Comparison of ENCODE assay signal across 9 cellular contexts in the genomic region with DNA sequence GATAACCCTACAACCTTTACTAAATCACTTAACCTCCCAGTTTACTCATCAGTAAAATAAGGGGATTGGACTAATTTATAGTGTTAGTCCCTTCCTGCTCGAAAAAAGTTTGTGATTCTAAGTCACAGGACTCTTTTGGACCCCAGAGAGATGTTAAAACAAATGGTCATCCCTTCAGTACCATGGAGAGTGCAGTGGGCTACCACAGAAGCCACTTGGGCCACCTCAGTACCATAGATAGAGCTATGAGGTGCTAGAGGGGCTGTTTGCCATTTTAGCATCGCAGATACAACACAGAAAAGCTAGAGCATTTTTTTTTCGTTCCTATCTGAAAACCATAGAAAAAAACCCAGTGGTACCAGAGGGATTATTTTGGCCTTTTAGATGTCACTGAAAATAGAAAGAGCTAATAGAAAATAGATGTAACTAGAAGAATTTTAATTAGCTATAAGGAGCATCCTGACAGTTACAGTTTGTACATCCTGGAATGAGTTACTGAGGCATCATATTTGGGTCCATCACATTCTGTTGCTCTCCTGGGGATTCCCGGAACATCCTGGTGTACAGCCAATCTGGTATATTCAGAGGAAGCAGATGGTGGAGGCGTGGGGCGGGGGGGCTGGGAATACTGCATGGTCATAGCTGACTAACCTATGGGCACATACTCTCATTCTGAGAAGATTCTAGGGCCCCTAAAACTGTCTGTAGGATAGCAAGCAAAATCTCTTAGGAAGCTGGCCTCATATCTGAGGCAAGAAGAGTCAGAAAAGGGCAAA. TPM values are rescaled to one million over a fixed set of nuclear protein-coding genes. Genes with fewer than 3 reads are reported as not detected.
DNase-seq lines count a peak whose midpoint lies in the region; ATAC-seq and TF ChIP-seq lines count a peak whose summit lies in the region.
"Had no signal": no experiment of that assay in that cellular context is flagged by ENCODE, and none has a peak within 500 bp of the region (broad histone marks: within the 10 kb centered on the region; RNA-seq: fewer than 3 reads in every experiment).

No MANE protein-coding gene starts in this region.

- H3K27me3 Mint-ChIP-seq in activated naive CD4-positive, alpha-beta T cell treated with anti-CD3 and anti-CD28 coated beads, Interleukin-2, amount 50 U/mL, for 24 hours: no peaks in the 10 kb centered on the region
- H3K27me3 Mint-ChIP-seq in type B pancreatic cell: no peaks in the 10 kb centered on the region
- H3K27me3 Mint-ChIP-seq in activated naive CD4-positive, alpha-beta T cell treated with anti-CD3 and anti-CD28 coated beads for 36 hours (ENCODE audit: low read depth): no peaks in the 10 kb centered on the region

- H3K9me3 ChIP-seq in HAP-1: no peaks in the 10 kb centered on the region
- H3K9me3 ChIP-seq: thyroid gland had no signal

- H3K4me3 Mint-ChIP-seq in activated naive CD4-positive, alpha-beta T cell treated with anti-CD3 and anti-CD28 coated beads, Interleukin-2, amount 50 U/mL, for 24 hours: no peak overlapping the region
- peak overlapping the region; percentile 93 for H3K4me3 Mint-ChIP-seq in type B pancreatic cell
- no peak overlapping the region for H3K4me3 Mint-ChIP-seq in activated naive CD4-positive, alpha-beta T cell treated with anti-CD3 and anti-CD28 coated beads for 36 hours

- in situ Hi-C loops in HAP-1 (cut with MboI; ENCODE audit: low sequenced_read_pairs): loop anchor here (25.0 kb wide), 1 partner anchor 758 kb away; the partner anchor contains the start of genes CCNB1IP1 and PARP2

- no peak overlapping the region for H3K4me3 ChIP-seq in HAP-1
- H3K4me3 ChIP-seq: thyroid gland had no signal

- CTCF ChIA-PET in activated naive CD4-positive, alpha-beta T cell treated with anti-CD3 and anti-CD28 coated beads for 36 hours (lab: Charles Lee): interaction anchor here (0.7 to 6.9 kb wide), 10 partner anchors 8 to 125 kb away, joined by 3 to 168 read pairs (median 4); partner anchors contain the start of genes ARHGEF40 and TMEM253

- H3K27ac Mint-ChIP-seq in activated naive CD4-positive, alpha-beta T cell treated with anti-CD3 and anti-CD28 coated beads, Interleukin-2, amount 50 U/mL, for 24 hours: peak overlapping the region; percentile 62
- no peak overlapping the region for H3K27ac Mint-ChIP-seq in activated naive CD4-positive, alpha-beta T cell treated with anti-CD3 and anti-CD28 coated beads, Interleukin-2, amount 50 U/mL, for 72 hours
- H3K27ac Mint-ChIP-seq in type B pancreatic cell: peak overlapping the region; percentile 95
- no peak overlapping the region for H3K27ac Mint-ChIP-seq in activated naive CD4-positive, alpha-beta T cell treated with anti-CD3 and anti-CD28 coated beads for 36 hours

- no peak for DNase-seq in activated naive CD4-positive, alpha-beta T cell treated with anti-CD3 and anti-CD28 coated beads, Interleukin-2, amount 50 U/mL, for 72 hours (ENCODE audit: low spot score in 2 of 2)
- DNase-seq in fibroblast of peridontal ligament (ENCODE audit: extremely low read depth) (peak; percentile 50), type B pancreatic cell (ENCODE audit: extremely low spot score, unreplicated experiment) (no peak), HAP-1 (ENCODE audit: low spot score in 2 of 2) (no peak)
- no peak for DNase-seq in activated naive CD4-positive, alpha-beta T cell treated with anti-CD3 and anti-CD28 coated beads for 36 hours
- DNase-seq: activated effector memory CD4-positive, alpha-beta T cell treated with Interleukin-2 at 50 U/mL for 16 hours; thyroid gland had no signal

- peaks cover 29% of the 10 kb centered on the region for H3K4me1 Mint-ChIP-seq in activated naive CD4-positive, alpha-beta T cell treated with anti-CD3 and anti-CD28 coated beads, Interleukin-2, amount 50 U/mL, for 24 hours
- H3K4me1 Mint-ChIP-seq in type B pancreatic cell (ENCODE audit: unreplicated experiment): peaks cover 54% of the 10 kb centered on the region
- H3K4me1 Mint-ChIP-seq in activated naive CD4-positive, alpha-beta T cell treated with anti-CD3 and anti-CD28 coated beads for 36 hours (ENCODE audit: low read depth): peaks cover 15% of the 10 kb centered on the region

- H3K27me3 ChIP-seq in HAP-1 (ENCODE audit: low read depth): no peaks in the 10 kb centered on the region
- H3K27me3 ChIP-seq: thyroid gland had no signal

- peaks cover 33% of the 10 kb centered on the region for H3K4me1 ChIP-seq in HAP-1

- H3K36me3 ChIP-seq in HAP-1 (replicated peaks): peaks cover 26% of the 10 kb centered on the region

- intact Hi-C loops in activated naive CD4-positive, alpha-beta T cell treated with anti-CD3 and anti-CD28 coated beads for 36 hours (cut with micrococcal nuclease): loop anchor here (1.0 kb wide), 1 partner anchor 9 kb away; no protein-coding TSS in a partner anchor

- ATAC-seq in activated naive CD4-positive, alpha-beta T cell treated with anti-CD3 and anti-CD28 coated beads, Interleukin-2, amount 50 U/mL, for 72 hours: no peak

- peaks cover 1% of the 10 kb centered on the region for H3K36me3 Mint-ChIP-seq in activated naive CD4-positive, alpha-beta T cell treated with anti-CD3 and anti-CD28 coated beads, Interleukin-2, amount 50 U/mL, for 24 hours
- H3K36me3 Mint-ChIP-seq in activated naive CD4-positive, alpha-beta T cell treated with anti-CD3 and anti-CD28 coated beads, Interleukin-2, amount 50 U/mL, for 72 hours: peaks cover 0 to 6% of the 10 kb centered on the region in 2 donors
- peaks cover 12% of the 10 kb centered on the region for H3K36me3 Mint-ChIP-seq in type B pancreatic cell
- H3K36me3 Mint-ChIP-seq in activated naive CD4-positive, alpha-beta T cell treated with anti-CD3 and anti-CD28 coated beads for 36 hours (ENCODE audit: low read depth): no peaks in the 10 kb centered on the region

- no peak for TF ChIP-seq CTCF in type B pancreatic cell (conservative IDR thresholded peaks at IDR 0.05)

- no peaks in the 10 kb centered on the region for H3K9me3 Mint-ChIP-seq in activated naive CD4-positive, alpha-beta T cell treated with anti-CD3 and anti-CD28 coated beads, Interleukin-2, amount 50 U/mL, for 24 hours
- H3K9me3 Mint-ChIP-seq in activated naive CD4-positive, alpha-beta T cell treated with anti-CD3 and anti-CD28 coated beads, Interleukin-2, amount 50 U/mL, for 72 hours: no peaks in the 10 kb centered on the region
- H3K9me3 Mint-ChIP-seq in type B pancreatic cell: no peaks in the 10 kb centered on the region
- no peaks in the 10 kb centered on the region for H3K9me3 Mint-ChIP-seq in activated naive CD4-positive, alpha-beta T cell treated with anti-CD3 and anti-CD28 coated beads for 36 hours

RNA-seq across cellular contexts. Expression of gene ZNF219, which starts 2.8 kb away (rescaled TPM):
- total RNA-seq in activated naive CD4-positive, alpha-beta T cell treated with anti-CD3 and anti-CD28 coated beads, Interleukin-2, amount 50 U/mL, for 72 hours: 10 to 100 TPM; 10.0 to 21.9 TPM
- total RNA-seq in type B pancreatic cell (ENCODE audit: low replicate concordance): 47.8 and 58.0 TPM in 2 replicates
- 1 to 10 TPM; 8.3 to 9.2 TPM for total RNA-seq in activated naive CD4-positive, alpha-beta T cell treated with anti-CD3 and anti-CD28 coated beads for 36 hours

RNA-seq across cellular contexts. Expression of gene TMEM253, which starts 5.2 kb away (rescaled TPM):
- total RNA-seq in activated naive CD4-positive, alpha-beta T cell treated with anti-CD3 and anti-CD28 coated beads, Interleukin-2, amount 50 U/mL, for 72 hours: under 1 TPM in 1 of 2 donors, not detected in 1; 0.25 TPM
- total RNA-seq in type B pancreatic cell (ENCODE audit: low replicate concordance): 1.8 and 2.9 TPM in 2 replicates
- total RNA-seq in activated naive CD4-positive, alpha-beta T cell treated with anti-CD3 and anti-CD28 coated beads for 36 hours: not detected

RNA-seq across cellular contexts. Expression of gene ARHGEF40, which starts 25.5 kb away (rescaled TPM):
- total RNA-seq in activated naive CD4-positive, alpha-beta T cell treated with anti-CD3 and anti-CD28 coated beads, Interleukin-2, amount 50 U/mL, for 72 hours: under 1 TPM in 1 of 2 donors, not detected in 1; 0.23 TPM
- 10.9 and 65.8 TPM in 2 replicates for total RNA-seq in type B pancreatic cell (ENCODE audit: low replicate concordance)
- not detected for total RNA-seq in activated naive CD4-positive, alpha-beta T cell treated with anti-CD3 and anti-CD28 coated beads for 36 hours

RNA-seq across cellular contexts. Expression of gene RNASE8, which starts 38.0 kb away (rescaled TPM):
- not detected for total RNA-seq in activated naive CD4-positive, alpha-beta T cell treated with anti-CD3 and anti-CD28 coated beads, Interleukin-2, amount 50 U/mL, for 72 hours
- total RNA-seq in type B pancreatic cell (ENCODE audit: low replicate concordance): not detected in 2 replicates
- not detected for total RNA-seq in activated naive CD4-positive, alpha-beta T cell treated with anti-CD3 and anti-CD28 coated beads for 36 hours
- total RNA-seq: lower leg skin, thyroid gland had no signal

RNA-seq across cellular contexts. Expression of gene RNASE7, which starts 53.5 kb away (rescaled TPM):
- total RNA-seq in activated naive CD4-positive, alpha-beta T cell treated with anti-CD3 and anti-CD28 coated beads, Interleukin-2, amount 50 U/mL, for 72 hours: not detected
- total RNA-seq in type B pancreatic cell (ENCODE audit: low replicate concordance): 0.55 TPM in 1 of 2 replicates, not detected in the other
- not detected for total RNA-seq in activated naive CD4-positive, alpha-beta T cell treated with anti-CD3 and anti-CD28 coated beads for 36 hours
- total RNA-seq: thyroid gland had no signal

Comparison
In these comparisons a context has a peak if more than half of its experiments do, and no peak if none do; other contexts are left out.
1. H3K27ac Mint-ChIP-seq: peak in activated naive CD4-positive, alpha-beta T cell treated with anti-CD3 and anti-CD28 coated beads, Interleukin-2, amount 50 U/mL, for 24 hours (single experiment) and type B pancreatic cell (single experiment); none in activated naive CD4-positive, alpha-beta T cell treated with anti-CD3 and anti-CD28 coated beads, Interleukin-2, amount 50 U/mL, for 72 hours (0 of 2) and activated naive CD4-positive, alpha-beta T cell treated with anti-CD3 and anti-CD28 coated beads for 36 hours (single experiment).